ENCODE assay signal across 19 cellular contexts in the genomic region with DNA sequence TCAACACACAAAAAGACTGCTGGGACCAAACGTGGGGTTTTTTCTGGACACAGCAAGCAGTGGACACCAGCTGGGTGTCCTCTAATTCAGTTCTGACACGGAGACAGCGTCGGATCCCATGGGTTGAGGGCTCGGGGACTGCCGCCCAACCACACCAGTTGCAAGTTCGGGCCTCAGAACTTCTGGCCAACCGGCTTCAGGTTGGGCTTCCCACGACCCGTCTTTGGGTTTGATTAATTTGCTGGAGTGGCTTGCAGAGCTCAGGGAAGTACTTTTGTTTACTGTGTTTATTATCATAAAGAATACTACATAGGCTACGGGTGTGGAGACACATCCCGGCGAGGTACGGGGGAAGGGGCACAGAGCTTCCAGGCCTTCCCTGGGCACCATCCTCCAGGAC.
"Had no signal": no experiment of that assay in that cellular context is flagged by ENCODE, and none has a peak within 500 bp of the region (broad histone marks: within the 10 kb centered on the region; RNA-seq: fewer than 3 reads in every experiment).

No MANE protein-coding gene starts in this region.

- H3K27ac ChIP-seq: coronary artery, epithelial cell of prostate, heart right ventricle, upper lobe of right lung had no signal

- H3K9me3 ChIP-seq: heart right ventricle, upper lobe of right lung had no signal

- DNase-seq: activated CD4-positive, alpha-beta memory T cell treated with anti-CD3 and anti-CD28 coated beads for 36 hours; activated CD4-positive, alpha-beta T cell treated with anti-CD3 and anti-CD28 coated beads for 48 hours; activated CD4-positive, CD25-positive, alpha-beta regulatory T cell; activated effector memory CD4-positive, alpha-beta T cell treated with anti-CD3 and anti-CD28 coated beads, Interleukin-2, amount 50 U/mL, for 16 hours; activated naive CD4-positive, alpha-beta T cell treated with anti-CD3 and anti-CD28 coated beads, Interleukin-2, amount 10 ng/mL, durations not matched to agents 7 days and 5 days; activated T-cell treated with anti-CD3 and anti-CD28 coated beads, Interleukin-2, amount 50 U/mL, for 72 hours; cerebellar nuclear complex; heart right ventricle; left ventricle myocardium superior; mammary epithelial cell; occipital lobe; retina; stimulated activated CD4-positive, alpha-beta T cell treated with anti-CD3 and anti-CD28 coated beads, Interleukin-4, amount 100 ng/mL, for 1 hour; stimulated activated naive CD8-positive, alpha-beta T cell treated with anti-CD3 and anti-CD28 coated beads, Interleukin-15, Interleukin-2, amounts not matched to agents 100 U/mL and 50 U/mL, for 24 hours; T1000; upper lobe of right lung had no signal

- H3K4me3 ChIP-seq: coronary artery, heart right ventricle, upper lobe of right lung had no signal

- H3K4me1 Mint-ChIP-seq: activated naive CD4-positive, alpha-beta T cell treated with anti-CD3 and anti-CD28 coated beads, Interleukin-2, amount 10 ng/mL, durations not matched to agents 7 days and 5 days had no signal

- H3K27ac Mint-ChIP-seq: activated CD4-positive, alpha-beta memory T cell treated with anti-CD3 and anti-CD28 coated beads for 36 hours; activated naive CD4-positive, alpha-beta T cell treated with anti-CD3 and anti-CD28 coated beads, Interleukin-2, amount 10 ng/mL, durations not matched to agents 7 days and 5 days; activated T-cell treated with anti-CD3 and anti-CD28 coated beads, Interleukin-2, amount 50 U/mL, for 72 hours; T-helper 1 cell treated with Interleukin-12 subunit alpha and Interleukin-12 subunit beta and Interleukin-4 antibody, amounts not matched to agents 30 μg/mL and 1 μg/mL, for 36 hours had no signal

- H3K9me3 Mint-ChIP-seq: activated CD4-positive, alpha-beta memory T cell treated with anti-CD3 and anti-CD28 coated beads for 36 hours; activated naive CD4-positive, alpha-beta T cell treated with anti-CD3 and anti-CD28 coated beads, Interleukin-2, amount 10 ng/mL, durations not matched to agents 7 days and 5 days; activated T-cell treated with anti-CD3 and anti-CD28 coated beads, Interleukin-2, amount 50 U/mL, for 72 hours; T-helper 1 cell treated with Interleukin-12 subunit alpha and Interleukin-12 subunit beta and Interleukin-4 antibody, amounts not matched to agents 30 μg/mL and 1 μg/mL, for 36 hours had no signal

- H3K27me3 ChIP-seq: heart right ventricle, upper lobe of right lung had no signal

- ATAC-seq: activated T-cell treated with anti-CD3 and anti-CD28 coated beads, Interleukin-2, amount 50 U/mL, for 72 hours; heart right ventricle; left ventricle myocardium superior; stimulated activated naive CD8-positive, alpha-beta T cell treated with anti-CD3 and anti-CD28 coated beads, Interleukin-15, Interleukin-2, amounts not matched to agents 100 U/mL and 50 U/mL, for 24 hours; upper lobe of right lung had no signal

- H3K4me3 Mint-ChIP-seq: activated CD4-positive, alpha-beta memory T cell treated with anti-CD3 and anti-CD28 coated beads for 36 hours; activated naive CD4-positive, alpha-beta T cell treated with anti-CD3 and anti-CD28 coated beads, Interleukin-2, amount 10 ng/mL, durations not matched to agents 7 days and 5 days; activated T-cell treated with anti-CD3 and anti-CD28 coated beads, Interleukin-2, amount 50 U/mL, for 72 hours; T-helper 1 cell treated with Interleukin-12 subunit alpha and Interleukin-12 subunit beta and Interleukin-4 antibody, amounts not matched to agents 30 μg/mL and 1 μg/mL, for 36 hours had no signal

- H3K4me1 ChIP-seq: upper lobe of right lung had no signal

- H3K27me3 Mint-ChIP-seq: activated CD4-positive, alpha-beta memory T cell treated with anti-CD3 and anti-CD28 coated beads for 36 hours; activated naive CD4-positive, alpha-beta T cell treated with anti-CD3 and anti-CD28 coated beads, Interleukin-2, amount 10 ng/mL, durations not matched to agents 7 days and 5 days had no signal
